Comparison of ENCODE assay signal across 19 cellular contexts in the genomic region with DNA sequence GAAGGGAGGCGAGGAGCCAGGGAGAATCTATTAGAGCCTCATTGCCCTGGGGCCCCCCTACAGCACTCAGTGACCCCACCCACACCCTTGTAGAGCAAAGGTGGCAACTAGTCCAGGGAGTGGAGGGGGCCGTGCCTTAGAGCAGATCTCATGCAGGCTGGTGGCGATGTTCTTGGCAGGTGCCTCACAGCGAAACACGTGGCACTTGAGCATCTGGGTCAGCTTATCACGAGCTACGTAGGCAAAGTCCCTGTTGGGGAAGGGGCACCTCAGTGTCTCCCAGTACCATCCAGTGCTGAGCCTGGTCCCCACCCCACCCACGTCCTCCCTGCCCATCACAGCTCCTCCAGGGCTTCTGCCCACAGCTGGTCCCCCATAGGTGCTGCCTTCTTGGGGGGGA. TPM values are rescaled to one million over a fixed set of nuclear protein-coding genes. Genes with fewer than 3 reads are reported as not detected.
DNase-seq lines count a peak whose midpoint lies in the region; ATAC-seq and TF ChIP-seq lines count a peak whose summit lies in the region.
"Had no signal": no experiment of that assay in that cellular context is flagged by ENCODE, and none has a peak within 500 bp of the region (broad histone marks: within the 10 kb centered on the region; RNA-seq: fewer than 3 reads in every experiment).

No MANE protein-coding gene starts in this region.

- TF ChIP-seq CTCF in left ventricle myocardium inferior (IDR thresholded peaks at IDR 0.05; ENCODE audit: borderline replicate concordance) (no peak), esophagus squamous epithelium (IDR thresholded peaks at IDR 0.05) (no peak)

- H3K27ac ChIP-seq in left ventricle myocardium inferior (replicated peaks), result no peak overlapping the region
- peak overlapping the region; percentile 79 for H3K27ac ChIP-seq in KOPT-K1 (ENCODE audit: low read depth, low read length, poor library complexity, severe bottlenecking)
- peak overlapping the region; percentile 98 for H3K27ac ChIP-seq in thymus (ENCODE audit: low read depth)
- H3K27ac ChIP-seq in esophagus squamous epithelium, result no peak overlapping the region
- H3K27ac ChIP-seq: epithelial cell of prostate, GM23248, left lung had no signal

- intact Hi-C loops in Right ventricle myocardium inferior (cut with DNase I) (no loop called here), left ventricle myocardium inferior (cut with micrococcal nuclease) (no loop called here), esophagus squamous epithelium (cut with DNase I) (no loop called here)

- peak overlapping the region; percentile 5 to 47 for H3K4me3 Mint-ChIP-seq in effector memory CD8-positive, alpha-beta T cell
- H3K4me3 Mint-ChIP-seq: mesothelial cell of epicardium had no signal

- H3K9me3 ChIP-seq in left ventricle myocardium inferior (replicated peaks), result no peaks in the 10 kb centered on the region
- H3K9me3 ChIP-seq in KOPT-K1 (ENCODE audit: insufficient read depth, low read length, poor library complexity, severe bottlenecking), result no peaks in the 10 kb centered on the region
- peaks cover 1% of the 10 kb centered on the region for H3K9me3 ChIP-seq in thymus (ENCODE audit: control insufficient read depth)
- no peaks in the 10 kb centered on the region for H3K9me3 ChIP-seq in esophagus squamous epithelium
- H3K9me3 ChIP-seq: left lung had no signal

- peaks cover 49% of the 10 kb centered on the region for H3K36me3 ChIP-seq in left ventricle myocardium inferior
- no peaks in the 10 kb centered on the region for H3K36me3 ChIP-seq in KOPT-K1 (ENCODE audit: insufficient read depth, low read length)
- peaks cover 20% of the 10 kb centered on the region for H3K36me3 ChIP-seq in thymus (ENCODE audit: control insufficient read depth, insufficient read depth)
- peaks cover 0 to 47% (median 0%) of the 10 kb centered on the region in 3 donors for H3K36me3 ChIP-seq in esophagus squamous epithelium

- no peaks in the 10 kb centered on the region for H3K27me3 ChIP-seq in left ventricle myocardium inferior (ENCODE audit: low read depth)
- H3K27me3 ChIP-seq in thymus (ENCODE audit: control insufficient read depth, insufficient read depth), result no peaks in the 10 kb centered on the region
- H3K27me3 ChIP-seq in esophagus squamous epithelium, result no peaks in the 10 kb centered on the region
- H3K27me3 ChIP-seq: left lung had no signal

- peaks cover 17% of the 10 kb centered on the region for H3K36me3 Mint-ChIP-seq in effector memory CD8-positive, alpha-beta T cell (ENCODE audit: insufficient read depth)

- DNase-seq in Right ventricle myocardium inferior (ENCODE audit: missing footprints), result no peak
- DNase-seq in left ventricle myocardium inferior, result no peak
- DNase-seq in effector memory CD8-positive, alpha-beta T cell, result no peak
- no peak for DNase-seq in esophagus squamous epithelium (lab: John Stamatoyannopoulos, UW)
- no peak for DNase-seq in stimulated activated CD8-positive, alpha-beta memory T cell treated with anti-CD3 and anti-CD28 coated beads, Interleukin-4, amount 100 ng/mL, for 48 hours
- DNase-seq: activated CD4-positive, alpha-beta T cell treated with anti-CD3 and anti-CD28 coated beads for 1 hour; activated effector memory CD4-positive, alpha-beta T cell treated with Interleukin-2 at 50 U/mL for 16 hours; DMS79; foreskin fibroblast; GM23248; KBM-7; left lung; NCI-H1694; NCI-H2171 treated with DMSO at 0.1 percent for 48 hours had no signal

- H3K9me3 Mint-ChIP-seq in effector memory CD8-positive, alpha-beta T cell, result no peaks in the 10 kb centered on the region
- H3K9me3 Mint-ChIP-seq: mesothelial cell of epicardium had no signal

- no peak overlapping the region for H3K4me3 ChIP-seq in left ventricle myocardium inferior
- H3K4me3 ChIP-seq in thymus (ENCODE audit: low read length), result peak overlapping the region; percentile 31
- H3K4me3 ChIP-seq in esophagus squamous epithelium, result no peak overlapping the region
- H3K4me3 ChIP-seq: GM23248, left lung had no signal

- H3K4me1 ChIP-seq in left ventricle myocardium inferior (peaks cover 18% of the 10 kb centered on the region), thymus (ENCODE audit: control insufficient read depth, insufficient read depth, low read length) (peaks cover 56% of the 10 kb centered on the region), esophagus squamous epithelium (peaks cover 0 to 37% (median 0%) of the 10 kb centered on the region in 3 donors)

- peaks cover 56% of the 10 kb centered on the region in 2 donors for H3K4me1 Mint-ChIP-seq in effector memory CD8-positive, alpha-beta T cell (ENCODE audit: low read depth in 2 of 2)

- peak; percentile 10 for ATAC-seq in Right ventricle myocardium inferior
- ATAC-seq in effector memory CD8-positive, alpha-beta T cell (replicated peaks), result no peak
- ATAC-seq: left lung, sciatic nerve had no signal

- H3K27me3 Mint-ChIP-seq in effector memory CD8-positive, alpha-beta T cell, result no peaks in the 10 kb centered on the region

- 35% methylated on average over 8 of the region's 8 CpGs for WGBS in thymus
- WGBS in esophagus squamous epithelium, 2 donors, result 80 to 97% methylated on average over 1 to 6 of the region's 8 CpGs

- no peak for TF ChIP-seq POLR2A in esophagus squamous epithelium (IDR thresholded peaks at IDR 0.05)

- H3K27ac Mint-ChIP-seq in effector memory CD8-positive, alpha-beta T cell, result peak overlapping the region; percentile 74 to 92
- H3K27ac Mint-ChIP-seq: mesothelial cell of epicardium had no signal

RNA-seq across cellular contexts. Expression of a gene that starts 11.2 kb away (rescaled TPM):
- 60.6 TPM for total RNA-seq in Right ventricle myocardium inferior
- total RNA-seq in left ventricle myocardium inferior, result 49.7 TPM
- polyA plus RNA-seq in thymus, result 68.8 TPM
- total RNA-seq in esophagus squamous epithelium, result 10 to 100 TPM; 11.6 to 21.4 (median 14.3) TPM

RNA-seq across cellular contexts. Expression of a gene that starts 17.5 kb away (rescaled TPM):
- total RNA-seq in Right ventricle myocardium inferior, result 85.5 TPM
- 75.5 TPM for total RNA-seq in left ventricle myocardium inferior
- 70.6 TPM for polyA plus RNA-seq in thymus
- 10 to 100 TPM in 2 of 4 donors, 1 to 10 TPM in 2; 2.7 to 29.0 (median 9.9) TPM for total RNA-seq in esophagus squamous epithelium

RNA-seq across cellular contexts. Expression of a gene that starts 39.3 kb away (rescaled TPM):
- not detected for total RNA-seq in Right ventricle myocardium inferior
- 0.44 TPM for total RNA-seq in left ventricle myocardium inferior
- 1.9 TPM for polyA plus RNA-seq in thymus
- under 1 TPM in 1 of 4 donors, not detected in 3; 0.76 TPM for total RNA-seq in esophagus squamous epithelium

Comparison
In these comparisons a context has a peak if more than half of its experiments do, and no peak if none do; other contexts are left out.
1. H3K27ac ChIP-seq: peak in KOPT-K1 (single experiment) and thymus (single experiment); none in left ventricle myocardium inferior (single experiment) and esophagus squamous epithelium (0 of 4).